Comparison of ENCODE assay signal across 1 cellular context in the genomic region with DNA sequence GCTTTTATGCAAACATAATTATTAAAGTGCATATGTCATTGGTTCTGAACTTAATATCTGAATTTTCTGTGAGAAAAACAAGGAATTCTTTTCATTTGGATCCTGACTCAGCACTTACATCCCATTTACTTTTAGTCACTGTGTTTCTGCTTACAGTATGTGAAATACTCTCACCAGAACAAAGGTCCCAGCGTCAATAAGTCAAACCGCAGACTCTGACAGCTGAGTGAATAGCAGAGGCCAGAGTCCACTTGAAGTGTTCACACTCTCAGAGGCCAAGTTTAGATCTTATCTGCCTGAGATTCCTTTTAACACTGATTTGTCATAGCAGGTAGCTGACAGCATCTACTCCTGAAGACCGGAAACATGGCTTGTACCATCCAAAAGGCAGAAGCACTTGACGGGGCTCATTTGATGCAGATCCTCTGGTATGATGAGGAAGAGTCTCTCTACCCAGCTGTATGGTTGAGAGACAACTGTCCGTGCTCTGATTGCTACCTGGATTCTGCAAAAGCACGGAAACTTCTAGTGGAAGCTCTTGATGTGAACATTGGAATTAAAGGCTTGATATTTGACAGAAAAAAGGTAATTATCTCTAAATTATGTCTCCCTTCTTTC.
TF ChIP-seq lines count a peak whose summit lies in the region.

No MANE protein-coding gene starts in this region.

TF ChIP-seq in SK-N-SH, 30 proteins besides CTCF, POLR2A, EP300 and RAD21 (continued from another document):
- TF ChIP-seq, protein P1, sequence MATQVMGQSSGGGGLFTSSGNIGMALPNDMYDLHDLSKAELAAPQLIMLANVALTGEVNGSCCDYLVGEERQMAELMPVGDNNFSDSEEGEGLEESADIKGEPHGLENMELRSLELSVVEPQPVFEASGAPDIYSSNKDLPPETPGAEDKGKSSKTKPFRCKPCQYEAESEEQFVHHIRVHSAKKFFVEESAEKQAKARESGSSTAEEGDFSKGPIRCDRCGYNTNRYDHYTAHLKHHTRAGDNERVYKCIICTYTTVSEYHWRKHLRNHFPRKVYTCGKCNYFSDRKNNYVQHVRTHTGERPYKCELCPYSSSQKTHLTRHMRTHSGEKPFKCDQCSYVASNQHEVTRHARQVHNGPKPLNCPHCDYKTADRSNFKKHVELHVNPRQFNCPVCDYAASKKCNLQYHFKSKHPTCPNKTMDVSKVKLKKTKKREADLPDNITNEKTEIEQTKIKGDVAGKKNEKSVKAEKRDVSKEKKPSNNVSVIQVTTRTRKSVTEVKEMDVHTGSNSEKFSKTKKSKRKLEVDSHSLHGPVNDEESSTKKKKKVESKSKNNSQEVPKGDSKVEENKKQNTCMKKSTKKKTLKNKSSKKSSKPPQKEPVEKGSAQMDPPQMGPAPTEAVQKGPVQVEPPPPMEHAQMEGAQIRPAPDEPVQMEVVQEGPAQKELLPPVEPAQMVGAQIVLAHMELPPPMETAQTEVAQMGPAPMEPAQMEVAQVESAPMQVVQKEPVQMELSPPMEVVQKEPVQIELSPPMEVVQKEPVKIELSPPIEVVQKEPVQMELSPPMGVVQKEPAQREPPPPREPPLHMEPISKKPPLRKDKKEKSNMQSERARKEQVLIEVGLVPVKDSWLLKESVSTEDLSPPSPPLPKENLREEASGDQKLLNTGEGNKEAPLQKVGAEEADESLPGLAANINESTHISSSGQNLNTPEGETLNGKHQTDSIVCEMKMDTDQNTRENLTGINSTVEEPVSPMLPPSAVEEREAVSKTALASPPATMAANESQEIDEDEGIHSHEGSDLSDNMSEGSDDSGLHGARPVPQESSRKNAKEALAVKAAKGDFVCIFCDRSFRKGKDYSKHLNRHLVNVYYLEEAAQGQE (IDR thresholded peaks at IDR 0.05; ENCODE audit: low read depth, low read length): no peak
- TF ChIP-seq RFX5 (IDR thresholded peaks at IDR 0.05; ENCODE audit: low read length): no peak
- TF ChIP-seq, protein P2, sequence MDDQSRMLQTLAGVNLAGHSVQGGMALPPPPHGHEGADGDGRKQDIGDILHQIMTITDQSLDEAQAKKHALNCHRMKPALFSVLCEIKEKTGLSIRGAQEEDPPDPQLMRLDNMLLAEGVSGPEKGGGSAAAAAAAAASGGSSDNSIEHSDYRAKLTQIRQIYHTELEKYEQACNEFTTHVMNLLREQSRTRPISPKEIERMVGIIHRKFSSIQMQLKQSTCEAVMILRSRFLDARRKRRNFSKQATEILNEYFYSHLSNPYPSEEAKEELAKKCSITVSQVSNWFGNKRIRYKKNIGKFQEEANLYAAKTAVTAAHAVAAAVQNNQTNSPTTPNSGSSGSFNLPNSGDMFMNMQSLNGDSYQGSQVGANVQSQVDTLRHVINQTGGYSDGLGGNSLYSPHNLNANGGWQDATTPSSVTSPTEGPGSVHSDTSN (IDR thresholded peaks at IDR 0.05): peak; percentile 73
- TF ChIP-seq, protein P3, sequence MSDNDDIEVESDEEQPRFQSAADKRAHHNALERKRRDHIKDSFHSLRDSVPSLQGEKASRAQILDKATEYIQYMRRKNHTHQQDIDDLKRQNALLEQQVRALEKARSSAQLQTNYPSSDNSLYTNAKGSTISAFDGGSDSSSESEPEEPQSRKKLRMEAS (IDR thresholded peaks at IDR 0.05; ENCODE audit: low read depth): no peak
- no peak for TF ChIP-seq POLR2AphosphoS5 (IDR thresholded peaks at IDR 0.05; ENCODE audit: low read depth, low read length)
- TF ChIP-seq EZH2phosphoT487 (IDR thresholded peaks at IDR 0.05; ENCODE audit: borderline replicate concordance, low read depth): no peak
